In genomic region chr5:68528877-68529276, GRCh38 we compare ENCODE assay signal across 21 cellular contexts.
A peak's percentile ranks its signal among the peaks of the same experiment; 100 is the strongest.
DNase-seq lines count a peak whose midpoint lies in the region; ATAC-seq and TF ChIP-seq lines count a peak whose summit lies in the region.
"Had no signal": no experiment of that assay in that cellular context is flagged by ENCODE, and none has a peak within 500 bp of the region (broad histone marks: within the 10 kb centered on the region; RNA-seq: fewer than 3 reads in every experiment).

No MANE protein-coding gene starts in this region.

- no peak for DNase-seq in activated naive CD8-positive, alpha-beta T cell treated with anti-CD3 and anti-CD28 coated beads, Interleukin-2, amount 50 U/mL, for 24 hours
- no peak for DNase-seq in activated naive CD8-positive, alpha-beta T cell treated with anti-CD3 and anti-CD28 coated beads for 36 hours
- peak; percentile 94 for DNase-seq in SHP77 treated with DMSO at 0.1 percent for 48 hours (lab: John Stamatoyannopoulos, UW)
- DNase-seq in myocyte (ENCODE audit: low read depth): peak; percentile 7
- DNase-seq in uterus: no peak
- no peak for DNase-seq in activated CD4-positive, alpha-beta T cell treated with anti-CD3 and anti-CD28 coated beads for 1 hour
- no peak for DNase-seq in activated effector memory CD4-positive, alpha-beta T cell treated with anti-CD3 and anti-CD28 coated beads, Interleukin-2, amount 50 U/mL, for 16 hours
- DNase-seq in DMS153 (lab: John Stamatoyannopoulos, UW): no peak
- DNase-seq: activated CD4-positive, alpha-beta T cell treated with anti-CD3 and anti-CD28 coated beads for 48 hours; effector CD4-positive, alpha-beta T cell; lower lobe of right lung; MM.1S; NCI-H1436; NCI-H2171; NCI-H524; stimulated activated CD4-positive, alpha-beta T cell treated with anti-CD3 and anti-CD28 coated beads, Interleukin-4, amount 100 ng/mL, for 4 hours; upper lobe of left lung had no signal

- H3K36me3 ChIP-seq in uterus: no peaks in the 10 kb centered on the region
- H3K36me3 ChIP-seq: lower lobe of right lung, upper lobe of left lung had no signal

- peak; percentile 60 for ATAC-seq in activated naive CD8-positive, alpha-beta T cell treated with anti-CD3 and anti-CD28 coated beads, Interleukin-2, amount 50 U/mL, for 24 hours
- ATAC-seq: lower lobe of right lung, Panc1 had no signal

- H3K9me3 ChIP-seq in uterus: no peaks in the 10 kb centered on the region
- H3K9me3 ChIP-seq: lower lobe of right lung had no signal

- no peaks in the 10 kb centered on the region for H3K36me3 Mint-ChIP-seq in activated naive CD8-positive, alpha-beta T cell treated with anti-CD3 and anti-CD28 coated beads, Interleukin-2, amount 50 U/mL, for 24 hours (ENCODE audit: low read depth)
- no peaks in the 10 kb centered on the region for H3K36me3 Mint-ChIP-seq in activated naive CD8-positive, alpha-beta T cell treated with anti-CD3 and anti-CD28 coated beads for 36 hours

- TF ChIP-seq CTCF in uterus (IDR thresholded peaks at IDR 0.05): no peak

- TF ChIP-seq POLR2A in uterus (IDR thresholded peaks at IDR 0.05): no peak

- H3K4me1 ChIP-seq in uterus: peaks cover 0 to 3% of the 10 kb centered on the region in 2 donors

- no peak overlapping the region for H3K4me3 Mint-ChIP-seq in activated naive CD8-positive, alpha-beta T cell treated with anti-CD3 and anti-CD28 coated beads, Interleukin-2, amount 50 U/mL, for 24 hours
- H3K4me3 Mint-ChIP-seq in activated naive CD8-positive, alpha-beta T cell treated with anti-CD3 and anti-CD28 coated beads for 36 hours: no peak overlapping the region
- H3K4me3 Mint-ChIP-seq: activated naive CD4-positive, alpha-beta T cell treated with anti-CD3 and anti-CD28 coated beads, Interleukin-2, amount 50 U/mL, for 24 hours; B cell; T-helper 1 cell treated with Interleukin-12 subunit alpha and Interleukin-12 subunit beta and Interleukin-4 antibody, amounts not matched to agents 30 μg/mL and 1 μg/mL, for 36 hours had no signal

- H3K9me3 Mint-ChIP-seq in activated naive CD8-positive, alpha-beta T cell treated with anti-CD3 and anti-CD28 coated beads, Interleukin-2, amount 50 U/mL, for 24 hours: peaks cover 4% of the 10 kb centered on the region
- H3K9me3 Mint-ChIP-seq in activated naive CD8-positive, alpha-beta T cell treated with anti-CD3 and anti-CD28 coated beads for 36 hours: peaks cover 3% of the 10 kb centered on the region

- H3K4me3 ChIP-seq in uterus: no peak overlapping the region
- H3K4me3 ChIP-seq: lower lobe of right lung, upper lobe of left lung had no signal

- H3K4me1 Mint-ChIP-seq in activated naive CD8-positive, alpha-beta T cell treated with anti-CD3 and anti-CD28 coated beads, Interleukin-2, amount 50 U/mL, for 24 hours: peaks cover 15% of the 10 kb centered on the region
- H3K4me1 Mint-ChIP-seq in activated naive CD8-positive, alpha-beta T cell treated with anti-CD3 and anti-CD28 coated beads for 36 hours: peaks cover 3% of the 10 kb centered on the region
- H3K4me1 Mint-ChIP-seq: activated naive CD4-positive, alpha-beta T cell treated with anti-CD3 and anti-CD28 coated beads, Interleukin-2, amount 50 U/mL, for 24 hours; B cell had no signal

- peak overlapping the region; percentile 7 to 39 for H3K27ac ChIP-seq in uterus
- H3K27ac ChIP-seq: lower lobe of right lung, upper lobe of left lung had no signal

- no peaks in the 10 kb centered on the region for H3K27me3 ChIP-seq in uterus
- H3K27me3 ChIP-seq: upper lobe of left lung had no signal

- intact Hi-C loops in uterus (cut with DNase I; ENCODE audit: low total_unique reads): no loop called here

- H3K27me3 Mint-ChIP-seq in activated naive CD8-positive, alpha-beta T cell treated with anti-CD3 and anti-CD28 coated beads, Interleukin-2, amount 50 U/mL, for 24 hours: peaks cover 11% of the 10 kb centered on the region
- H3K27me3 Mint-ChIP-seq in activated naive CD8-positive, alpha-beta T cell treated with anti-CD3 and anti-CD28 coated beads for 36 hours: peaks cover 3% of the 10 kb centered on the region

- H3K27ac Mint-ChIP-seq in activated naive CD8-positive, alpha-beta T cell treated with anti-CD3 and anti-CD28 coated beads, Interleukin-2, amount 50 U/mL, for 24 hours: no peak overlapping the region
- H3K27ac Mint-ChIP-seq in activated naive CD8-positive, alpha-beta T cell treated with anti-CD3 and anti-CD28 coated beads for 36 hours: no peak overlapping the region
- H3K27ac Mint-ChIP-seq: activated naive CD4-positive, alpha-beta T cell treated with anti-CD3 and anti-CD28 coated beads, Interleukin-2, amount 50 U/mL, for 24 hours; B cell; T-helper 1 cell treated with Interleukin-12 subunit alpha and Interleukin-12 subunit beta and Interleukin-4 antibody, amounts not matched to agents 30 μg/mL and 1 μg/mL, for 36 hours had no signal

Comparison
In these comparisons a context has a peak if more than half of its experiments do, and no peak if none do; other contexts are left out.
1. DNase-seq: peak in SHP77 treated with DMSO at 0.1 percent for 48 hours (single experiment) and myocyte (single experiment); none in activated naive CD8-positive, alpha-beta T cell treated with anti-CD3 and anti-CD28 coated beads, Interleukin-2, amount 50 U/mL, for 24 hours (single experiment), activated naive CD8-positive, alpha-beta T cell treated with anti-CD3 and anti-CD28 coated beads for 36 hours (single experiment), uterus (0 of 2), activated CD4-positive, alpha-beta T cell treated with anti-CD3 and anti-CD28 coated beads for 1 hour (single experiment), activated effector memory CD4-positive, alpha-beta T cell treated with anti-CD3 and anti-CD28 coated beads, Interleukin-2, amount 50 U/mL, for 16 hours (single experiment) and DMS153 (single experiment).